In genomic region chr5:53481354-53481886, GRCh38 we compare ENCODE assay signal across 8 cellular contexts. TPM values are rescaled to one million over a fixed set of nuclear protein-coding genes. Genes with fewer than 3 reads are reported as not detected.
DNase-seq lines count a peak whose midpoint lies in the region; ATAC-seq and TF ChIP-seq lines count a peak whose summit lies in the region.

No MANE protein-coding gene starts in this region.

- peaks cover 64% of the 10 kb centered on the region for H3K27me3 Mint-ChIP-seq in mesothelial cell of epicardium (ENCODE audit: low read depth)

- H4K20me1 ChIP-seq in mammary epithelial cell (ENCODE audit: insufficient read depth, low read length), result no peaks in the 10 kb centered on the region

- 0% methylated on average over 4 of the region's 5 CpGs for WGBS in mammary epithelial cell (ENCODE audit: low coverage, missing lambda C conversion rate)

- intact Hi-C loops in cardiac septum (cut with DNase I) (loop anchor here (5.0 kb wide), 3 partner anchors 81 to 511 kb away; partner anchors contain the start of gene NDUFS4), mammary epithelial cell (cut with micrococcal nuclease) (loop anchor here (2.0 to 5.0 kb wide), 3 partner anchors 121 to 311 kb away; no protein-coding TSS in a partner anchor)

- peaks cover 49% of the 10 kb centered on the region for H3K79me2 ChIP-seq in mammary epithelial cell (ENCODE audit: insufficient read depth, low read length)

- H3K27ac ChIP-seq in right atrium auricular region (peak overlapping the region; percentile 56 to 67), mammary epithelial cell (ENCODE audit: insufficient read depth, low read depth, low read length) (peak overlapping the region; percentile 98)

- ATAC-seq in HG03520 (IDR thresholded peaks at IDR 0.05; ENCODE audit: unreplicated experiment) (no peak), HG02571 (IDR thresholded peaks at IDR 0.05; ENCODE audit: unreplicated experiment) (no peak), GM18867 (IDR thresholded peaks at IDR 0.05; ENCODE audit: unreplicated experiment) (no peak)

- H3K4me3 Mint-ChIP-seq in mesothelial cell of epicardium, result peak overlapping the region; percentile 78

- H2AFZ ChIP-seq in mammary epithelial cell (ENCODE audit: low read depth, low read length), result no peak overlapping the region

- H3K36me3 ChIP-seq in right atrium auricular region (no peaks in the 10 kb centered on the region), mammary epithelial cell (ENCODE audit: insufficient read depth, low read length) (peaks cover 32% of the 10 kb centered on the region)

- DNase-seq in right atrium auricular region (ENCODE audit: low spot score) (no peak), cardiac septum (ENCODE audit: low spot score) (no peak), mammary epithelial cell (no peak), mesothelial cell of epicardium (ENCODE audit: low spot score in 2 of 2, unreplicated experiment in 2 of 2) (no peak)
- DNase-seq in activated CD4-positive, alpha-beta T cell treated with anti-CD3 and anti-CD28 coated beads for 4 hours, result no peak

- no peaks in the 10 kb centered on the region for H3K27me3 ChIP-seq in right atrium auricular region
- no peaks in the 10 kb centered on the region for H3K27me3 ChIP-seq in mammary epithelial cell (ENCODE audit: insufficient read depth, low read length)

- H3K4me1 Mint-ChIP-seq in mesothelial cell of epicardium, result peaks cover 38% of the 10 kb centered on the region

- H3K4me3 ChIP-seq in right atrium auricular region (peak overlapping the region; percentile 48 to 66), mammary epithelial cell (replicated peaks in 1 of 3; ENCODE audit: insufficient read depth in 1 of 3, low read depth in 2 of 3, low read length in 3 of 3) (peak overlapping the region; percentile 85 to 97 (median 96))

- peak overlapping the region; percentile 95 for H3K4me2 ChIP-seq in mammary epithelial cell (ENCODE audit: insufficient read depth, low read depth, low read length)

- H3K9ac ChIP-seq in mammary epithelial cell (ENCODE audit: insufficient read depth, low read length), result peak overlapping the region; percentile 100

- dilution Hi-C loops in mammary epithelial cell (cut with HindIII; ENCODE audit: low sequenced_read_pairs), result loop anchor here (5.0 to 10.0 kb wide), 2 partner anchors 147 to 219 kb away; no protein-coding TSS in a partner anchor

- CTCF ChIA-PET in mammary epithelial cell (lab: Charles Lee; ENCODE audit: low non-redundant PET), result interaction anchor here (0.6 kb wide), 1 partner anchor 375 kb away, joined by 4 read pairs; no protein-coding TSS in a partner anchor

- H3K9me3 ChIP-seq in right atrium auricular region, result no peaks in the 10 kb centered on the region
- no peaks in the 10 kb centered on the region for H3K9me3 ChIP-seq in mammary epithelial cell (replicated peaks; ENCODE audit: insufficient read depth, low read length)

- no peaks in the 10 kb centered on the region for H3K9me3 Mint-ChIP-seq in mesothelial cell of epicardium

- H3K4me1 ChIP-seq in right atrium auricular region, result peaks cover 0 to 21% of the 10 kb centered on the region in 2 donors
- H3K4me1 ChIP-seq in mammary epithelial cell (ENCODE audit: insufficient read depth, low read length), result peaks cover 25% of the 10 kb centered on the region

- in situ Hi-C loops in mammary epithelial cell (cut with MboI; ENCODE audit: low sequenced_read_pairs in 2 of 2), result loop anchor here (10.0 kb wide), 3 partner anchors 147 to 753 kb away; no protein-coding TSS in a partner anchor

- no peak for TF ChIP-seq CTCF in right atrium auricular region (IDR thresholded peaks at IDR 0.05)
- TF ChIP-seq CTCF in mammary epithelial cell (conservative IDR thresholded peaks at IDR 0.05 in 1 of 2, IDR thresholded peaks at IDR 0.05 in 1 of 2; ENCODE audit: extremely low read depth in 1 of 2, insufficient read depth in 1 of 2, low read depth in 1 of 2, low read length in 2 of 2), result no peak
- TF ChIP-seq CTCF in mesothelial cell of epicardium (IDR thresholded peaks at IDR 0.05; ENCODE audit: unreplicated experiment), result no peak

- peaks cover 3% of the 10 kb centered on the region for H3K36me3 Mint-ChIP-seq in mesothelial cell of epicardium

- H3K27ac Mint-ChIP-seq in mesothelial cell of epicardium, result no peak overlapping the region

- TSS peak; percentile 87 for BruUV-seq in mammary epithelial cell (replicated peaks; lab: Mats Ljungman, UMichigan)

RNA-seq across cellular contexts. Expression of gene FST, which starts 1.0 kb away (rescaled TPM):
- total RNA-seq in right atrium auricular region, result 1 to 10 TPM in 1 of 2 donors, under 1 TPM in 1; 0.70 to 1.5 TPM
- 1.9 TPM for total RNA-seq in cardiac septum
- 100 to 1,000 TPM; 185 to 488 TPM for total RNA-seq in mammary epithelial cell
- 324 TPM for polyA plus RNA-seq in mammary epithelial cell
- 312 TPM for polyA minus RNA-seq in mammary epithelial cell
- total RNA-seq in mesothelial cell of epicardium, result 12.3 to 14.3 TPM (median 12.7 TPM) in 3 replicates

Comparison
In these comparisons a context has a peak if more than half of its experiments do, and no peak if none do; other contexts are left out.
1. RNA of gene FST, which starts 1.0 kb away (total RNA-seq): 185 to 488 TPM in mammary epithelial cell; 12.3 to 14.3 TPM in mesothelial cell of epicardium, 1.9 TPM in cardiac septum (single experiment) and 0.70 to 1.5 TPM in right atrium auricular region; every median in the first group is over 10 times any median in the second.